Comparison of ENCODE assay signal across 23 cellular contexts in genomic region chr22:37355174-37355573, GRCh38.
DNase-seq lines count a peak whose midpoint lies in the region; ATAC-seq and TF ChIP-seq lines count a peak whose summit lies in the region.
"Had no signal": no experiment of that assay in that cellular context is flagged by ENCODE, and none has a peak within 500 bp of the region (broad histone marks: within the 10 kb centered on the region; RNA-seq: fewer than 3 reads in every experiment).

No MANE protein-coding gene starts in this region.

- H3K4me3 Mint-ChIP-seq in GM23338 (no peak overlapping the region), T-helper 17 cell (no peak overlapping the region)
- H3K4me3 Mint-ChIP-seq: CD4-positive, alpha-beta memory T cell; IgD-negative memory B cell had no signal

- H3K4ac ChIP-seq in trophoblast cell (ENCODE audit: low read depth, low read length) = no peak overlapping the region

- no CpG with 5 or more reads among the region's 14 CpGs for WGBS in trophoblast cell (ENCODE audit: extremely low coverage, insufficient coverage, insufficient read length)

- peak overlapping the region; percentile 36 for H4K8ac ChIP-seq in trophoblast cell (ENCODE audit: low read depth, low read length)

- H3K4me2 ChIP-seq in BLaER1 = peak overlapping the region; percentile 82
- H3K4me2 ChIP-seq in GM23338 = no peak overlapping the region
- H3K4me2 ChIP-seq in trophoblast cell (ENCODE audit: low read length) = no peak overlapping the region

- H3K23ac ChIP-seq in trophoblast cell (ENCODE audit: low read length) = no peak overlapping the region

- peaks cover 7% of the 10 kb centered on the region for H3K4me1 Mint-ChIP-seq in GM23338
- no peaks in the 10 kb centered on the region for H3K4me1 Mint-ChIP-seq in T-helper 17 cell
- H3K4me1 Mint-ChIP-seq: CD4-positive, alpha-beta memory T cell; IgD-negative memory B cell had no signal

- peaks cover 3% of the 10 kb centered on the region for H3K79me1 ChIP-seq in trophoblast cell (ENCODE audit: low read length)

- H3K14ac ChIP-seq in trophoblast cell (ENCODE audit: low read length) = peak overlapping the region; percentile 66

- H3K4me1 ChIP-seq in BLaER1 (peaks cover 92% of the 10 kb centered on the region), GM23338 (ENCODE audit: insufficient read depth) (no peaks in the 10 kb centered on the region), trophoblast cell (ENCODE audit: control insufficient read depth in 1 of 2, insufficient read depth in 2 of 2, low read length in 2 of 2) (peaks cover 0 to 5% of the 10 kb centered on the region in 2 experiments)

- no peak overlapping the region for H3K27ac Mint-ChIP-seq in GM23338
- peak overlapping the region; percentile 3 for H3K27ac Mint-ChIP-seq in T-helper 17 cell
- H3K27ac Mint-ChIP-seq: CD4-positive, alpha-beta memory T cell; IgD-negative memory B cell had no signal

- H2BK12ac ChIP-seq in trophoblast cell (ENCODE audit: low read length) = peak overlapping the region; percentile 21

- ATAC-seq in GM23338 (peak; percentile 40), T-helper 17 cell (no peak)
- ATAC-seq: HCT116, Panc1 had no signal

- DNase-seq in GM23338 (ENCODE audit: low spot score) = no peak
- no peak for DNase-seq in T-helper 17 cell
- peak in 1 of 2 donors; percentile 30 for DNase-seq in trophoblast cell
- no peak for DNase-seq in effector CD4-positive, alpha-beta T cell
- no peak for DNase-seq in activated CD4-positive, alpha-beta T cell treated with anti-CD3 and anti-CD28 coated beads, Interleukin-2, amount 50 U/mL, for 48 hours
- no peak for DNase-seq in NAMALWA (ENCODE audit: low spot score)
- DNase-seq: C1 segment of cervical spinal cord; CD4-positive, alpha-beta memory T cell; COR-L47; DMS53; GOT3; NCI-H1092; NCI-H1417 treated with DMSO at 0.1 percent for 48 hours; NCI-H187 treated with DMSO at 0.1 percent for 48 hours; NCI-H446 treated with DMSO at 0.1 percent for 48 hours; NCI-H82; SHP77 treated with DMSO at 0.1 percent for 48 hours had no signal

- peaks cover 26% of the 10 kb centered on the region; the same call in 1 of the 2 replicates for H3K36me3 ChIP-seq in BLaER1
- no peaks in the 10 kb centered on the region for H3K36me3 ChIP-seq in GM23338 (ENCODE audit: insufficient read depth)
- no peaks in the 10 kb centered on the region for H3K36me3 ChIP-seq in trophoblast cell (ENCODE audit: control insufficient read depth in 1 of 2, insufficient read depth in 2 of 2, low read length in 2 of 2)

- peak overlapping the region; percentile 60 for H4K91ac ChIP-seq in trophoblast cell (ENCODE audit: low read depth, low read length)

- H3K9ac ChIP-seq in BLaER1 (peak overlapping the region; percentile 53), trophoblast cell (ENCODE audit: low read length) (no peak overlapping the region)

- no peaks in the 10 kb centered on the region for H3K9me3 Mint-ChIP-seq in GM23338
- H3K9me3 Mint-ChIP-seq: CD4-positive, alpha-beta memory T cell; IgD-negative memory B cell had no signal

- peak overlapping the region; percentile 56 for H2BK120ac ChIP-seq in trophoblast cell (ENCODE audit: insufficient read depth, low read length, poor library complexity)

- H3K27ac ChIP-seq in BLaER1 = peak overlapping the region; percentile 49
- no peak overlapping the region for H3K27ac ChIP-seq in GM23338 (ENCODE audit: low read depth)
- H3K27ac ChIP-seq in trophoblast cell (ENCODE audit: low read depth, low read length) = no peak overlapping the region
- H3K27ac ChIP-seq: RWPE1, SK-N-MC had no signal

- H3K36me3 Mint-ChIP-seq in GM23338 (ENCODE audit: low read depth) (no peaks in the 10 kb centered on the region), T-helper 17 cell (ENCODE audit: low read depth) (no peaks in the 10 kb centered on the region)
- H3K36me3 Mint-ChIP-seq: CD4-positive, alpha-beta memory T cell; IgD-negative memory B cell had no signal

- H2BK5ac ChIP-seq in trophoblast cell (ENCODE audit: low read depth, low read length, poor library complexity) = peak overlapping the region; percentile 49

- peak overlapping the region; percentile 11 for H3K18ac ChIP-seq in trophoblast cell (ENCODE audit: low read length)

- TF ChIP-seq CTCF in GM23338 (conservative IDR thresholded peaks at IDR 0.05; ENCODE audit: low read depth in 2 of 2) = no peak

- H2AFZ ChIP-seq in GM23338 = no peak overlapping the region
- H2AFZ ChIP-seq in trophoblast cell (ENCODE audit: insufficient read depth, low read length, poor library complexity) = no peak overlapping the region

- H4K20me1 ChIP-seq in BLaER1 (no peaks in the 10 kb centered on the region), GM23338 (replicated peaks; ENCODE audit: insufficient read depth) (no peaks in the 10 kb centered on the region)

- H3K4me3 ChIP-seq in BLaER1 (no peak overlapping the region), GM23338 (no peak overlapping the region), trophoblast cell (ENCODE audit: low read depth, low read length) (no peak overlapping the region)
- H3K4me3 ChIP-seq: SK-N-MC had no signal

- no peaks in the 10 kb centered on the region for H3K9me2 ChIP-seq in GM23338 (ENCODE audit: insufficient read depth)

- H3F3A ChIP-seq in GM23338 (replicated peaks; ENCODE audit: low read depth) = no peaks in the 10 kb centered on the region

- H3K27me3 Mint-ChIP-seq in GM23338 (ENCODE audit: insufficient read depth, low read depth, poor library complexity) = peaks cover 22% of the 10 kb centered on the region
- peaks cover 28% of the 10 kb centered on the region for H3K27me3 Mint-ChIP-seq in T-helper 17 cell

- H4K12ac ChIP-seq in trophoblast cell (ENCODE audit: low read depth, low read length) = peak overlapping the region; percentile 25

- H3K79me2 ChIP-seq in GM23338 (replicated peaks; ENCODE audit: insufficient read depth) (no peaks in the 10 kb centered on the region), trophoblast cell (ENCODE audit: control insufficient read depth, insufficient read depth, low read length, poor library complexity) (peaks cover 3% of the 10 kb centered on the region)

- H3K27me3 ChIP-seq in BLaER1 = no peaks in the 10 kb centered on the region
- H3K27me3 ChIP-seq in GM23338 (ENCODE audit: insufficient read depth) = no peaks in the 10 kb centered on the region
- no peaks in the 10 kb centered on the region for H3K27me3 ChIP-seq in trophoblast cell (ENCODE audit: insufficient read depth, low read length)

- H2AK5ac ChIP-seq in trophoblast cell (ENCODE audit: low read length) = peak overlapping the region; percentile 31

- H3K9me3 ChIP-seq in BLaER1 (no peaks in the 10 kb centered on the region), T-helper 17 cell (ENCODE audit: control insufficient read depth, low read length, poor library complexity, severe bottlenecking) (no peaks in the 10 kb centered on the region), trophoblast cell (ENCODE audit: insufficient read depth, low read depth, low read length) (no peaks in the 10 kb centered on the region)

TF ChIP-seq in GM23338, 12 proteins besides CTCF, POLR2A, EP300 and RAD21 (continues in another document):
- TF ChIP-seq ZNF114 (CRISPR knock-in tag; IDR thresholded peaks at IDR 0.05) (no peak), JUNB (IDR thresholded peaks at IDR 0.05; ENCODE audit: unreplicated experiment) (no peak), CREB1 (CRISPR knock-in tag; IDR thresholded peaks at IDR 0.05; ENCODE audit: low read depth) (no peak), NANOG (IDR thresholded peaks at IDR 0.05; ENCODE audit: borderline replicate concordance) (no peak), STAT1 (IDR thresholded peaks at IDR 0.05; ENCODE audit: unreplicated experiment) (no peak), ZNF331 (CRISPR knock-in tag; IDR thresholded peaks at IDR 0.05; ENCODE audit: low read depth) (no peak), EZH2phosphoT487 (IDR thresholded peaks at IDR 0.05; ENCODE audit: unreplicated experiment) (no peak), EZH2 (IDR thresholded peaks at IDR 0.05; ENCODE audit: low read depth, unreplicated experiment) (no peak), POLR2AphosphoS5 (IDR thresholded peaks at IDR 0.05; ENCODE audit: low read depth) (no peak), ETS1 (IDR thresholded peaks at IDR 0.05) (no peak)
- TF ChIP-seq, protein P1, sequence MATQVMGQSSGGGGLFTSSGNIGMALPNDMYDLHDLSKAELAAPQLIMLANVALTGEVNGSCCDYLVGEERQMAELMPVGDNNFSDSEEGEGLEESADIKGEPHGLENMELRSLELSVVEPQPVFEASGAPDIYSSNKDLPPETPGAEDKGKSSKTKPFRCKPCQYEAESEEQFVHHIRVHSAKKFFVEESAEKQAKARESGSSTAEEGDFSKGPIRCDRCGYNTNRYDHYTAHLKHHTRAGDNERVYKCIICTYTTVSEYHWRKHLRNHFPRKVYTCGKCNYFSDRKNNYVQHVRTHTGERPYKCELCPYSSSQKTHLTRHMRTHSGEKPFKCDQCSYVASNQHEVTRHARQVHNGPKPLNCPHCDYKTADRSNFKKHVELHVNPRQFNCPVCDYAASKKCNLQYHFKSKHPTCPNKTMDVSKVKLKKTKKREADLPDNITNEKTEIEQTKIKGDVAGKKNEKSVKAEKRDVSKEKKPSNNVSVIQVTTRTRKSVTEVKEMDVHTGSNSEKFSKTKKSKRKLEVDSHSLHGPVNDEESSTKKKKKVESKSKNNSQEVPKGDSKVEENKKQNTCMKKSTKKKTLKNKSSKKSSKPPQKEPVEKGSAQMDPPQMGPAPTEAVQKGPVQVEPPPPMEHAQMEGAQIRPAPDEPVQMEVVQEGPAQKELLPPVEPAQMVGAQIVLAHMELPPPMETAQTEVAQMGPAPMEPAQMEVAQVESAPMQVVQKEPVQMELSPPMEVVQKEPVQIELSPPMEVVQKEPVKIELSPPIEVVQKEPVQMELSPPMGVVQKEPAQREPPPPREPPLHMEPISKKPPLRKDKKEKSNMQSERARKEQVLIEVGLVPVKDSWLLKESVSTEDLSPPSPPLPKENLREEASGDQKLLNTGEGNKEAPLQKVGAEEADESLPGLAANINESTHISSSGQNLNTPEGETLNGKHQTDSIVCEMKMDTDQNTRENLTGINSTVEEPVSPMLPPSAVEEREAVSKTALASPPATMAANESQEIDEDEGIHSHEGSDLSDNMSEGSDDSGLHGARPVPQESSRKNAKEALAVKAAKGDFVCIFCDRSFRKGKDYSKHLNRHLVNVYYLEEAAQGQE (IDR thresholded peaks at IDR 0.05; ENCODE audit: unreplicated experiment) = no peak
